13 cellular contexts compared by ENCODE assay signal in the genomic region with DNA sequence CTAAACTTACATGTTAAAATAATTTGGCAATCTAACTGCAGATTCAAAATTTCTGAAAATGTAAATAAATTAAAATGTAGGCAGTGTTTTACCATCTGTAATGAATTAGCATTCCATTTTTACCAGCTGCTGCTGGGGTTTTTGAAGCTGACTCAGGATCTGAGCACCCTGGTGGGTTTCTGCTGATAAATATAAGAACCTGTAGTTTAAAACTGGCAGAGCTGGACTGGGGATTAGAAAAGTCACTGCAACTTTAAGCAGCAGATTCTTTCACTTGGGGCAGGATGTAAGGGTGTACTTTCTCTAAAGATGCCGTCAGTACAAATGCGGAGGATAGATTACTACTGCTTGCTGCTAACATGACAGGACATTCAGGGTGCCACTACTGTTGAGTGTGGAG.
DNase-seq lines count a peak whose midpoint lies in the region; ATAC-seq and TF ChIP-seq lines count a peak whose summit lies in the region.
"Had no signal": no experiment of that assay in that cellular context is flagged by ENCODE, and none has a peak within 500 bp of the region (broad histone marks: within the 10 kb centered on the region; RNA-seq: fewer than 3 reads in every experiment).

No MANE protein-coding gene starts in this region.

- peak; percentile 45 for DNase-seq in DMS 273 (lab: John Stamatoyannopoulos, UW; ENCODE audit: unreplicated experiment)
- DNase-seq in DMS 273 treated with DMSO at 0.1 percent for 48 hours (lab: John Stamatoyannopoulos, UW): no peak
- DNase-seq in PC-3: peak; percentile 13
- DNase-seq in fibroblast of lung (ENCODE audit: low read depth in 2 of 2): peak; percentile 65 to 86
- peak; percentile 75 for DNase-seq in retinal pigment epithelial cell (ENCODE audit: low read depth)
- DNase-seq in activated naive CD4-positive, alpha-beta T cell treated with anti-CD3 and anti-CD28 coated beads for 36 hours: no peak
- DNase-seq in activated naive CD4-positive, alpha-beta T cell treated with anti-CD3 and anti-CD28 coated beads, Interleukin-2, amount 50 U/mL, for 72 hours (ENCODE audit: low spot score in 2 of 2): no peak
- DNase-seq: cerebellar nuclear complex, NCI-H524 treated with DMSO at 0.1 percent for 48 hours, nucleus accumbens had no signal

- H3K4me1 Mint-ChIP-seq in activated naive CD4-positive, alpha-beta T cell treated with anti-CD3 and anti-CD28 coated beads for 36 hours (ENCODE audit: low read depth): peaks cover 9% of the 10 kb centered on the region

- no peaks in the 10 kb centered on the region for H3F3A ChIP-seq in PC-3 (ENCODE audit: low read length, unreplicated experiment)

- H3K36me3 ChIP-seq in PC-3 (ENCODE audit: low read depth, low read length) (no peaks in the 10 kb centered on the region), fibroblast of lung (ENCODE audit: control insufficient read depth, insufficient read depth, low read length) (no peaks in the 10 kb centered on the region)

- H3K27ac ChIP-seq in PC-3 (ENCODE audit: low read length) (peak overlapping the region; percentile 88), fibroblast of lung (ENCODE audit: insufficient read depth, low read length) (no peak overlapping the region)
- H3K27ac ChIP-seq: 22Rv1, testis had no signal

- no peaks in the 10 kb centered on the region for H3K9me2 ChIP-seq in PC-3 (replicated peaks; ENCODE audit: low read length)

- peak overlapping the region; percentile 47 for H3K9ac ChIP-seq in PC-3 (ENCODE audit: low read length)
- H3K9ac ChIP-seq in fibroblast of lung (ENCODE audit: insufficient read depth, low read length): no peak overlapping the region

- CTCF ChIA-PET in PC-3 (lab: Charles Lee): interaction anchor here (1.0 to 2.6 kb wide), 2 partner anchors 147 to 713 kb away, joined by 3 to 7 read pairs; no protein-coding TSS in a partner anchor
- CTCF ChIA-PET in activated naive CD4-positive, alpha-beta T cell treated with anti-CD3 and anti-CD28 coated beads for 36 hours (lab: Charles Lee): no interaction called here

- H3K79me2 ChIP-seq in PC-3 (ENCODE audit: low read length) (no peaks in the 10 kb centered on the region), fibroblast of lung (ENCODE audit: control insufficient read depth, insufficient read depth, low read length) (no peaks in the 10 kb centered on the region)

- H2AFZ ChIP-seq in PC-3 (ENCODE audit: low read length) (no peak overlapping the region), fibroblast of lung (ENCODE audit: low read length) (no peak overlapping the region)

- no peaks in the 10 kb centered on the region for H4K20me1 ChIP-seq in PC-3 (ENCODE audit: low read length)
- no peaks in the 10 kb centered on the region for H4K20me1 ChIP-seq in fibroblast of lung (ENCODE audit: control insufficient read depth, extremely low read depth, insufficient read depth, low read length)

- peak overlapping the region; percentile 67 for H3K4me2 ChIP-seq in PC-3 (ENCODE audit: low read length)
- peak overlapping the region; percentile 27 for H3K4me2 ChIP-seq in fibroblast of lung (ENCODE audit: extremely low read depth, insufficient read depth, low read length)

- no peak for ATAC-seq in PC-3
- no peak for ATAC-seq in activated naive CD4-positive, alpha-beta T cell treated with anti-CD3 and anti-CD28 coated beads, Interleukin-2, amount 50 U/mL, for 72 hours
- no peak for ATAC-seq in HG03025 (IDR thresholded peaks at IDR 0.05; ENCODE audit: low FRiP score, unreplicated experiment)

- H3K9me3 ChIP-seq in PC-3 (ENCODE audit: low read length) (no peaks in the 10 kb centered on the region), fibroblast of lung (ENCODE audit: control insufficient read depth, insufficient read depth, low read depth, low read length) (no peaks in the 10 kb centered on the region)
- H3K9me3 ChIP-seq: testis had no signal

- H3K4me1 ChIP-seq in PC-3 (ENCODE audit: insufficient read depth, low read length) (peaks cover 45% of the 10 kb centered on the region), fibroblast of lung (ENCODE audit: control insufficient read depth, extremely low read depth, insufficient read depth, low read length) (peaks cover 9% of the 10 kb centered on the region)
- H3K4me1 ChIP-seq: testis had no signal

- H3K27me3 ChIP-seq in PC-3 (ENCODE audit: low read length) (no peaks in the 10 kb centered on the region), fibroblast of lung (ENCODE audit: control insufficient read depth, insufficient read depth, low read length) (no peaks in the 10 kb centered on the region)
- H3K27me3 ChIP-seq: testis had no signal

- H3K27ac Mint-ChIP-seq in activated naive CD4-positive, alpha-beta T cell treated with anti-CD3 and anti-CD28 coated beads for 36 hours: no peak overlapping the region
- no peak overlapping the region for H3K27ac Mint-ChIP-seq in activated naive CD4-positive, alpha-beta T cell treated with anti-CD3 and anti-CD28 coated beads, Interleukin-2, amount 50 U/mL, for 72 hours

- intact Hi-C loops in PC-3 (cut with micrococcal nuclease): loop anchor here (1.0 to 5.0 kb wide), 5 partner anchors 46 to 451 kb away; no protein-coding TSS in a partner anchor
- intact Hi-C loops in activated naive CD4-positive, alpha-beta T cell treated with anti-CD3 and anti-CD28 coated beads for 36 hours (cut with micrococcal nuclease): loop anchor here (2.0 to 5.0 kb wide), 3 partner anchors 45 to 713 kb away; no protein-coding TSS in a partner anchor

- BruUV-seq in PC-3 (replicated peaks; lab: Mats Ljungman, UMichigan): no TSS peak

- peaks cover 32% of the 10 kb centered on the region for H3K36me3 Mint-ChIP-seq in activated naive CD4-positive, alpha-beta T cell treated with anti-CD3 and anti-CD28 coated beads for 36 hours (ENCODE audit: low read depth)
- peaks cover 9 to 12% of the 10 kb centered on the region in 2 donors for H3K36me3 Mint-ChIP-seq in activated naive CD4-positive, alpha-beta T cell treated with anti-CD3 and anti-CD28 coated beads, Interleukin-2, amount 50 U/mL, for 72 hours

- H3K4me3 ChIP-seq in PC-3 (ENCODE audit: low read length) (no peak overlapping the region), fibroblast of lung (replicated peaks in 1 of 4; ENCODE audit: control extremely low read depth in 1 of 4, insufficient read depth in 1 of 4, low read depth in 3 of 4, low read length in 4 of 4) (peak overlapping the region in 1 of 4 experiments; percentile 2), retinal pigment epithelial cell (ENCODE audit: low read length) (no peak overlapping the region)
- H3K4me3 ChIP-seq: testis had no signal

- H3K9me3 Mint-ChIP-seq in activated naive CD4-positive, alpha-beta T cell treated with anti-CD3 and anti-CD28 coated beads for 36 hours: peaks cover 2% of the 10 kb centered on the region
- peaks cover 5 to 6% of the 10 kb centered on the region in 2 donors for H3K9me3 Mint-ChIP-seq in activated naive CD4-positive, alpha-beta T cell treated with anti-CD3 and anti-CD28 coated beads, Interleukin-2, amount 50 U/mL, for 72 hours

- no peak overlapping the region for H3K4me3 Mint-ChIP-seq in activated naive CD4-positive, alpha-beta T cell treated with anti-CD3 and anti-CD28 coated beads for 36 hours

- TF ChIP-seq CTCF in PC-3 (conservative IDR thresholded peaks at IDR 0.05; ENCODE audit: low read depth, low read length) (no peak), fibroblast of lung (conservative IDR thresholded peaks at IDR 0.05 in 1 of 2, IDR thresholded peaks at IDR 0.05 in 1 of 2; ENCODE audit: low read depth in 1 of 2, low read length in 2 of 2) (no peak), retinal pigment epithelial cell (conservative IDR thresholded peaks at IDR 0.05; ENCODE audit: low read depth, low read length) (no peak)

- no peaks in the 10 kb centered on the region for H3K27me3 Mint-ChIP-seq in activated naive CD4-positive, alpha-beta T cell treated with anti-CD3 and anti-CD28 coated beads for 36 hours (ENCODE audit: low read depth)

- POLR2A ChIA-PET in PC-3 (lab: Charles Lee; ENCODE audit: unreplicated experiment): interaction anchor here (1.5 kb wide), 1 partner anchor 712 kb away, joined by 4 read pairs; no protein-coding TSS in a partner anchor

Comparison
In these comparisons a context has a peak if more than half of its experiments do, and no peak if none do; other contexts are left out.
1. DNase-seq: peak in DMS 273 (single experiment), PC-3 (single experiment), fibroblast of lung (2 of 2) and retinal pigment epithelial cell (single experiment); none in DMS 273 treated with DMSO at 0.1 percent for 48 hours (single experiment), activated naive CD4-positive, alpha-beta T cell treated with anti-CD3 and anti-CD28 coated beads for 36 hours (single experiment) and activated naive CD4-positive, alpha-beta T cell treated with anti-CD3 and anti-CD28 coated beads, Interleukin-2, amount 50 U/mL, for 72 hours (0 of 2).